ENCODE assay signal across 1 cellular context in genomic region chr2:170360546-170361358, GRCh38.
TF ChIP-seq lines count a peak whose summit lies in the region.

No MANE protein-coding gene starts in this region.

TF ChIP-seq in GM12878, 131 proteins besides CTCF, POLR2A, EP300 and RAD21 (continued from another document):
- TF ChIP-seq HSF1 (IDR thresholded peaks at IDR 0.05; ENCODE audit: low read depth, low read length) (no peak), ZNF592 (IDR thresholded peaks at IDR 0.05) (no peak), CUX1 (IDR thresholded peaks at IDR 0.05; ENCODE audit: insufficient replicate concordance, low read depth, low read length) (no peak), NR2C2 (IDR thresholded peaks at IDR 0.05; ENCODE audit: borderline replicate concordance, control insufficient read depth, insufficient read length, low read depth) (no peak), BACH1 (IDR thresholded peaks at IDR 0.05; ENCODE audit: borderline replicate concordance) (no peak), SIN3A (IDR thresholded peaks at IDR 0.05; ENCODE audit: low read depth, low read length) (no peak), SREBF1 (IDR thresholded peaks at IDR 0.05; ENCODE audit: low read length) (no peak), PAX8 (IDR thresholded peaks at IDR 0.05) (no peak), PRDM15 (CRISPR knock-in tag; IDR thresholded peaks at IDR 0.05) (no peak), BHLHE40 (IDR thresholded peaks at IDR 0.05; ENCODE audit: borderline replicate concordance in 1 of 2, low read depth in 2 of 2, low read length in 1 of 2) (no peak), ZBED1 (IDR thresholded peaks at IDR 0.05; ENCODE audit: borderline replicate concordance) (no peak), ZBTB40 (IDR thresholded peaks at IDR 0.05; ENCODE audit: borderline replicate concordance) (no peak), WRNIP1 (IDR thresholded peaks at IDR 0.05; ENCODE audit: borderline replicate concordance, low read depth, low read length) (no peak), ATF3 (IDR thresholded peaks at IDR 0.05; ENCODE audit: borderline replicate concordance, extremely low read depth, low read depth, low read length) (no peak), E4F1 (IDR thresholded peaks at IDR 0.05; ENCODE audit: borderline replicate concordance, partially characterized antibody) (no peak), RELA (IDR thresholded peaks at IDR 0.05; ENCODE audit: borderline replicate concordance, partially characterized antibody) (no peak), ETV6 (conservative IDR thresholded peaks at IDR 0.05 in 1 of 2, IDR thresholded peaks at IDR 0.05 in 1 of 2; ENCODE audit: borderline replicate concordance in 1 of 2, low read depth in 1 of 2) (no peak)
TF ChIP-seq in GM12878: peak in this region for 0.
